Comparison of ENCODE assay signal across 28 cellular contexts in the genomic region with DNA sequence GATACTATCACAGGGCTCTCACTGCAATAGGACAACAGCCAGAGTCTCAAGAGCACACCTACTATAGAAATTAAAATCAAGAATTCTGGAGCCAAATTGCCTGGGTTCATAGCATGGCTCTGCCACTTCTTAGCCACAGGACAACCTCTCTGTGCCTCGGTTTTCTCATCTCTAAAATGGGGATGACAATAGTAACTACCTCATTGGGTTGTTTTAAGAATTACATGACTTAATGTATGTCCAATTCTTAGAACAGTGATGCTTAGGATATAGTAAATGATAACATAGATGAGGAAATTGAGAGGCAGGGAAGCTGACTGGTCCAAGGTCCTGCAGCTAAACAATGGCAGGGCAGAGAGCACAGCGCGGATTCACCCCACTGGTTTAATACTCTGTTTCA. TPM values are rescaled to one million over a fixed set of nuclear protein-coding genes. Genes with fewer than 3 reads are reported as not detected.
"Had no signal": no experiment of that assay in that cellular context is flagged by ENCODE, and none has a peak within 500 bp of the region (broad histone marks: within the 10 kb centered on the region; RNA-seq: fewer than 3 reads in every experiment).

No MANE protein-coding gene starts in this region.

- H3K4me3 Mint-ChIP-seq: dendritic cell treated with granulocyte-macrophage colony-stimulating factor and Interleukin-4, amounts not matched to agents 40 ng/mL and 50 ng/mL, for 4 days; effector memory CD8-positive, alpha-beta T cell; endodermal cell had no signal

- H3K4me1 ChIP-seq: colonic mucosa, esophagus squamous epithelium, gastrocnemius medialis, left lung, lower lobe of right lung had no signal

- H3K27ac ChIP-seq: colonic mucosa, epithelial cell of prostate, esophagus squamous epithelium, gastrocnemius medialis, heart right ventricle, left lung, lower lobe of right lung had no signal

- H3K36me3 ChIP-seq: colonic mucosa had no signal

- H3K9me3 ChIP-seq: colonic mucosa, esophagus squamous epithelium, gastrocnemius medialis, heart right ventricle, left lung, lower lobe of right lung had no signal

- H3K4me3 ChIP-seq: colonic mucosa, esophagus squamous epithelium, gastrocnemius medialis, heart right ventricle, left lung, lower lobe of right lung had no signal

- ATAC-seq: effector memory CD8-positive, alpha-beta T cell; esophagus mucosa; gastrocnemius medialis; heart right ventricle; left cardiac atrium; left lung; left ventricle myocardium superior; lower lobe of right lung had no signal

- H3K27me3 ChIP-seq: colonic mucosa, esophagus squamous epithelium, gastrocnemius medialis, heart right ventricle, left lung had no signal

- H3K27me3 Mint-ChIP-seq: dendritic cell treated with granulocyte-macrophage colony-stimulating factor and Interleukin-4, amounts not matched to agents 40 ng/mL and 50 ng/mL, for 4 days; effector memory CD8-positive, alpha-beta T cell had no signal

- DNase-seq: colonic mucosa; cortex of kidney; effector CD8-positive, alpha-beta T cell; effector memory CD8-positive, alpha-beta T cell; endodermal cell; erythroblast; esophagus squamous epithelium; foreskin melanocyte; gastrocnemius medialis; glutamatergic neuron; head of caudate nucleus; heart right ventricle; hippocampal formation; left cardiac atrium; left lung; left ventricle myocardium superior; lower lobe of right lung; mesendoderm; midbrain had no signal

- H3K27ac Mint-ChIP-seq: dendritic cell treated with granulocyte-macrophage colony-stimulating factor and Interleukin-4, amounts not matched to agents 40 ng/mL and 50 ng/mL, for 4 days; endodermal cell had no signal

- H3K4me1 Mint-ChIP-seq: endodermal cell had no signal

- H3K9me3 Mint-ChIP-seq: dendritic cell treated with granulocyte-macrophage colony-stimulating factor and Interleukin-4, amounts not matched to agents 40 ng/mL and 50 ng/mL, for 4 days; effector memory CD8-positive, alpha-beta T cell; endodermal cell had no signal

RNA-seq across cellular contexts. Expression of a gene that starts 11.0 kb away (rescaled TPM):
- total RNA-seq: chondrocyte, colonic mucosa, dermis microvascular lymphatic vessel endothelial cell, endodermal cell, gastrocnemius medialis, glomerular endothelial cell, heart right ventricle, left cardiac atrium, left lung, left ventricle myocardium superior, lower leg skin, lower lobe of right lung, lung microvascular endothelial cell, mucosa of gallbladder had no signal
